1 cellular context compared by ENCODE assay signal in genomic region chr5:113246371-113246870, GRCh38.
TF ChIP-seq lines count a peak whose summit lies in the region.

No MANE protein-coding gene starts in this region.

TF ChIP-seq in K562, 482 proteins besides CTCF, POLR2A, EP300 and RAD21 (continued from another document):
- no peak for TF ChIP-seq E4F1 (CRISPR knock-in tag; IDR thresholded peaks at IDR 0.05; ENCODE audit: borderline replicate concordance)
- no peak for TF ChIP-seq COPS2 (conservative IDR thresholded peaks at IDR 0.05)
- TF ChIP-seq EGR1 (conservative IDR thresholded peaks at IDR 0.05) = no peak
- no peak for TF ChIP-seq ZNF830 (CRISPR knock-in tag; IDR thresholded peaks at IDR 0.05)
- no peak for TF ChIP-seq STAT5B (CRISPR knock-in tag; IDR thresholded peaks at IDR 0.05)
- no peak for TF ChIP-seq NR2C2 (CRISPR knock-in tag; IDR thresholded peaks at IDR 0.05)
- TF ChIP-seq NR2C2 (tag; IDR thresholded peaks at IDR 0.05) = no peak
- no peak for TF ChIP-seq DDX20 (tag; IDR thresholded peaks at IDR 0.05; ENCODE audit: low read depth)
- peak; percentile 38; the same call in 1 of the 2 replicates for TF ChIP-seq SPI1 (IDR thresholded peaks at IDR 0.05; ENCODE audit: borderline replicate concordance, low read depth, low read length)
- TF ChIP-seq ZNF24 (IDR thresholded peaks at IDR 0.05) = no peak
